8 cellular contexts compared by ENCODE assay signal in genomic region chr4:88320174-88320779, GRCh38. TPM values are rescaled to one million over a fixed set of nuclear protein-coding genes. Genes with fewer than 3 reads are reported as not detected.
DNase-seq lines count a peak whose midpoint lies in the region; ATAC-seq lines count a peak whose summit lies in the region.

No MANE protein-coding gene starts in this region.

- peak overlapping the region in 1 of 2 experiments; percentile 84 for H3K18ac ChIP-seq in mesenchymal stem cell (ENCODE audit: low read depth in 1 of 2, low read length in 2 of 2)

- H4K8ac ChIP-seq in mesenchymal stem cell (ENCODE audit: low read length) = peak overlapping the region; percentile 87

- no CpG with 5 or more reads among the region's 1 CpG for WGBS in mesenchymal stem cell

- H3K4me1 ChIP-seq in NT2/D1 (ENCODE audit: insufficient read depth, insufficient read length) = no peaks in the 10 kb centered on the region
- H3K4me1 ChIP-seq in mesenchymal stem cell (ENCODE audit: control insufficient read depth, insufficient read depth, low read depth, low read length) = peaks cover 4% of the 10 kb centered on the region

- H2AK5ac ChIP-seq in mesenchymal stem cell (ENCODE audit: low read length, severe bottlenecking) = peak overlapping the region; percentile 13

- no peak overlapping the region for H3K9ac ChIP-seq in NT2/D1 (ENCODE audit: insufficient read length, low read depth)
- no peak overlapping the region for H3K9ac ChIP-seq in mesenchymal stem cell (ENCODE audit: low read length)

- no peaks in the 10 kb centered on the region for H3K79me1 ChIP-seq in mesenchymal stem cell (replicated peaks; ENCODE audit: low read length, poor library complexity, severe bottlenecking)

- H3K36me3 ChIP-seq in NT2/D1 (ENCODE audit: insufficient read depth, insufficient read length, low read length) (no peaks in the 10 kb centered on the region), mesenchymal stem cell (ENCODE audit: control insufficient read depth in 1 of 2, insufficient read depth in 2 of 2, low read depth in 1 of 2, low read length in 2 of 2) (no peaks in the 10 kb centered on the region)

- peak overlapping the region; percentile 79 for H2BK5ac ChIP-seq in mesenchymal stem cell (ENCODE audit: low read depth, low read length, poor library complexity, severe bottlenecking)

- ATAC-seq in GM18868 (IDR thresholded peaks at IDR 0.05; ENCODE audit: unreplicated experiment) (peak; percentile 57), HG02623 (IDR thresholded peaks at IDR 0.05; ENCODE audit: unreplicated experiment) (peak; percentile 42)

- peak overlapping the region in 1 of 2 experiments; percentile 53 for H3K4ac ChIP-seq in mesenchymal stem cell (ENCODE audit: low read depth in 1 of 2, low read length in 2 of 2)

- H3K27me3 ChIP-seq in NT2/D1 (ENCODE audit: insufficient read depth, insufficient read length) (no peaks in the 10 kb centered on the region), mesenchymal stem cell (ENCODE audit: control insufficient read depth in 1 of 2, insufficient read depth in 1 of 2, low read length in 2 of 2) (no peaks in the 10 kb centered on the region)

- H2BK12ac ChIP-seq in mesenchymal stem cell (ENCODE audit: low read length in 2 of 2) = peak overlapping the region; percentile 5 to 83

- H3K23ac ChIP-seq in mesenchymal stem cell (ENCODE audit: low read length in 2 of 2) = no peak overlapping the region

- peak overlapping the region; percentile 64 for H2BK120ac ChIP-seq in mesenchymal stem cell (ENCODE audit: low read depth, low read length)

- H3K27ac ChIP-seq in mesenchymal stem cell (ENCODE audit: low read length, poor library complexity, severe bottlenecking) = peak overlapping the region; percentile 80

- H4K91ac ChIP-seq in mesenchymal stem cell (ENCODE audit: low read length) = no peak overlapping the region

- peak overlapping the region; percentile 57 for H2BK15ac ChIP-seq in mesenchymal stem cell (ENCODE audit: low read depth, poor library complexity, severe bottlenecking)

- H3K4me3 ChIP-seq in NT2/D1 (ENCODE audit: insufficient read length, low read depth) (peak overlapping the region; percentile 9), mesenchymal stem cell (ENCODE audit: insufficient read depth in 1 of 2, low read depth in 1 of 2, low read length in 2 of 2) (peak overlapping the region in 1 of 2 experiments; percentile 21)

- DNase-seq in NT2/D1 (ENCODE audit: low read depth, low spot score) (no peak), mesenchymal stem cell (no peak), NCI-H2029 treated with DMSO at 0.1 percent for 48 hours (lab: John Stamatoyannopoulos, UW) (no peak), AG08396 (ENCODE audit: low spot score) (no peak), SIG-M5 treated with dmso at 0.1 percent for 504 hours (lab: John Stamatoyannopoulos, UW; ENCODE audit: unreplicated experiment) (no peak)
- no peak for DNase-seq in activated CD4-positive, alpha-beta T cell treated with anti-CD3 and anti-CD28 coated beads, Interleukin-2, amount 50 U/mL, for 4 hours

- H3K9me3 ChIP-seq in NT2/D1 (ENCODE audit: insufficient read depth, low read length) = no peaks in the 10 kb centered on the region; the same call in 1 of the 2 replicates
- no peaks in the 10 kb centered on the region for H3K9me3 ChIP-seq in mesenchymal stem cell (ENCODE audit: control insufficient read depth, low read length)

- no peak overlapping the region for H3K4me2 ChIP-seq in mesenchymal stem cell (ENCODE audit: low read length, poor library complexity, severe bottlenecking)

- H2AFZ ChIP-seq in mesenchymal stem cell (ENCODE audit: low read depth, low read length) = peak overlapping the region; percentile 86

- peak overlapping the region in 1 of 2 experiments; percentile 22 for H3K14ac ChIP-seq in mesenchymal stem cell (ENCODE audit: low read length in 2 of 2)

RNA-seq across cellular contexts. Expression of gene PPM1K, which starts 35.9 kb away (rescaled TPM):
- 11.3 TPM for polyA plus RNA-seq in mesenchymal stem cell (2013, experiment 1 of 2)
- 11.1 TPM for polyA plus RNA-seq in mesenchymal stem cell (2013, experiment 2 of 2)

RNA-seq across cellular contexts. Expression of gene HERC6, which starts 58.4 kb away (rescaled TPM):
- polyA plus RNA-seq in mesenchymal stem cell (2013, experiment 1 of 2) = 4.6 TPM
- polyA plus RNA-seq in mesenchymal stem cell (2013, experiment 2 of 2) = 4.6 TPM
